ENCODE assay signal across 23 cellular contexts in genomic region chr13:50460366-50460765, GRCh38.
"Had no signal": no experiment of that assay in that cellular context is flagged by ENCODE, and none has a peak within 500 bp of the region (broad histone marks: within the 10 kb centered on the region; RNA-seq: fewer than 3 reads in every experiment).

No MANE protein-coding gene starts in this region.

- H3K36me3 ChIP-seq: ascending aorta, brain microvascular endothelial cell, heart left ventricle, pancreas had no signal

- H3K4me1 Mint-ChIP-seq: activated CD4-positive, alpha-beta T cell treated with anti-CD3 and anti-CD28 coated beads, Interleukin-2, amount 10 ng/mL, durations not matched to agents 7 days and 5 days; activated naive CD4-positive, alpha-beta T cell treated with anti-CD3 and anti-CD28 coated beads, Interleukin-2, amount 50 U/mL, for 24 hours had no signal

- H3K27ac ChIP-seq: ascending aorta, brain microvascular endothelial cell, heart left ventricle, pancreas had no signal

- H3K27ac Mint-ChIP-seq: activated CD4-positive, alpha-beta T cell treated with anti-CD3 and anti-CD28 coated beads, Interleukin-2, amount 10 ng/mL, durations not matched to agents 7 days and 5 days; activated CD8-positive, alpha-beta memory T cell treated with anti-CD3 and anti-CD28 coated beads, Interleukin-2, amount 10 ng/mL, durations not matched to agents 7 days and 5 days; activated CD8-positive, alpha-beta T cell treated with anti-CD3 and anti-CD28 coated beads for 36 hours; activated naive CD4-positive, alpha-beta T cell treated with anti-CD3 and anti-CD28 coated beads, Interleukin-2, amount 50 U/mL, for 24 hours; nephron progenitor cell had no signal

- H3K9me3 ChIP-seq: ascending aorta, heart left ventricle, pancreas had no signal

- DNase-seq: activated CD4-positive, alpha-beta T cell treated with anti-CD3 and anti-CD28 coated beads, Interleukin-2, amount 10 ng/mL, durations not matched to agents 7 days and 5 days; activated CD8-positive, alpha-beta memory T cell treated with anti-CD3 and anti-CD28 coated beads, Interleukin-2, amount 10 ng/mL, durations not matched to agents 7 days and 5 days; activated CD8-positive, alpha-beta T cell treated with anti-CD3 and anti-CD28 coated beads for 36 hours; activated gamma-delta T cell treated with Interleukin-2 at 50 U/mL for 16 hours; activated T-cell treated with anti-CD3 and anti-CD28 coated beads for 4 hours; brain microvascular endothelial cell; caudate nucleus; dermis blood vessel endothelial cell; effector CD8-positive, alpha-beta T cell; heart left ventricle; islet precursor cell; left cardiac atrium; midbrain; nephron progenitor cell; pancreas; right cardiac atrium; stimulated activated CD4-positive, alpha-beta T cell treated with anti-CD3 and anti-CD28 coated beads, Interleukin-12 subunit alpha, Interleukin-12 subunit beta, amount 100 ng/mL, for 4 hours; stimulated activated CD4-positive, alpha-beta T cell treated with anti-CD3 and anti-CD28 coated beads, Interleukin-4, amount 100 ng/mL, for 4 hours; stimulated activated naive CD8-positive, alpha-beta T cell treated with anti-CD3 and anti-CD28 coated beads, Interleukin-15, Interleukin-2, amounts not matched to agents 100 U/mL and 50 U/mL, for 24 hours; T-helper 1 cell had no signal

- H3K36me3 Mint-ChIP-seq: activated naive CD4-positive, alpha-beta T cell treated with anti-CD3 and anti-CD28 coated beads, Interleukin-2, amount 50 U/mL, for 24 hours had no signal

- ATAC-seq: activated CD4-positive, CD25-positive, alpha-beta regulatory T cell treated with anti-CD3 and anti-CD28 coated beads, Interleukin-2, amount 50 U/mL, for 24 hours; activated CD8-positive, alpha-beta memory T cell treated with anti-CD3 and anti-CD28 coated beads, Interleukin-2, amount 10 ng/mL, durations not matched to agents 7 days and 5 days; activated CD8-positive, alpha-beta T cell treated with anti-CD3 and anti-CD28 coated beads for 36 hours; heart left ventricle; left cardiac atrium; pancreas; right cardiac atrium; stimulated activated naive CD8-positive, alpha-beta T cell treated with anti-CD3 and anti-CD28 coated beads, Interleukin-15, Interleukin-2, amounts not matched to agents 100 U/mL and 50 U/mL, for 24 hours had no signal

- H3K9me3 Mint-ChIP-seq: activated CD4-positive, alpha-beta T cell treated with anti-CD3 and anti-CD28 coated beads, Interleukin-2, amount 10 ng/mL, durations not matched to agents 7 days and 5 days; activated CD8-positive, alpha-beta T cell treated with anti-CD3 and anti-CD28 coated beads for 36 hours; activated naive CD4-positive, alpha-beta T cell treated with anti-CD3 and anti-CD28 coated beads, Interleukin-2, amount 50 U/mL, for 24 hours; nephron progenitor cell had no signal

- H3K27me3 Mint-ChIP-seq: activated CD8-positive, alpha-beta memory T cell treated with anti-CD3 and anti-CD28 coated beads, Interleukin-2, amount 10 ng/mL, durations not matched to agents 7 days and 5 days; activated CD8-positive, alpha-beta T cell treated with anti-CD3 and anti-CD28 coated beads for 36 hours had no signal

- FAIRE-seq: pancreas had no signal

- H3K27me3 ChIP-seq: ascending aorta, brain microvascular endothelial cell, heart left ventricle, pancreas had no signal

- H3K4me3 ChIP-seq: ascending aorta, heart left ventricle, pancreas had no signal

- H3K4me1 ChIP-seq: ascending aorta, pancreas had no signal

- H3K4me3 Mint-ChIP-seq: activated CD4-positive, alpha-beta T cell treated with anti-CD3 and anti-CD28 coated beads, Interleukin-2, amount 10 ng/mL, durations not matched to agents 7 days and 5 days; activated CD8-positive, alpha-beta memory T cell treated with anti-CD3 and anti-CD28 coated beads, Interleukin-2, amount 10 ng/mL, durations not matched to agents 7 days and 5 days; activated CD8-positive, alpha-beta T cell treated with anti-CD3 and anti-CD28 coated beads for 36 hours; activated naive CD4-positive, alpha-beta T cell treated with anti-CD3 and anti-CD28 coated beads, Interleukin-2, amount 50 U/mL, for 24 hours; nephron progenitor cell had no signal
